Comparison of ENCODE assay signal across 10 cellular contexts in the genomic region with DNA sequence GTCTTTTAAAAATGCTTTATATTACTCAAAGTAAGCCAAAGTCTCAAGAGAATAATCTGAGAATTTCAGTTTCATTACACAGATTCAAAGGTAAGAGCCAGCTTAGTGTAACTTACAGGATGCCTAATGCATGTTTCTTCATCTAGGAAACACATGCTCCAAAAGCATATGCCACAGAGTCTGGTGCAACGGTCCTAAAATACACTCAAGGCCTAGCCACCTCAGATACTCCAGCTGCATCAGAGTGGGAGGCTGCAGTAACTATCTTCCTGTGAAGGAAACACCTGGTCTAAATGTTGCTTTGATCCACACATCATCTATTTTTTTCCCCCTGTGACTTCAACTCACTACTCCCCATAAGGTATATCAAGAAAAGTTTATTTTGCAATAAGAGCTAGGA. TPM values are rescaled to one million over a fixed set of nuclear protein-coding genes. Genes with fewer than 3 reads are reported as not detected.
DNase-seq lines count a peak whose midpoint lies in the region; ATAC-seq and TF ChIP-seq lines count a peak whose summit lies in the region.
"Had no signal": no experiment of that assay in that cellular context is flagged by ENCODE, and none has a peak within 500 bp of the region (broad histone marks: within the 10 kb centered on the region; RNA-seq: fewer than 3 reads in every experiment).

No MANE protein-coding gene starts in this region.

- H3K27ac Mint-ChIP-seq in CD4-positive, CD25-positive, alpha-beta regulatory T cell, result peak overlapping the region; percentile 31 to 77 (median 43)
- H3K27ac Mint-ChIP-seq in endothelial cell (ENCODE audit: unreplicated experiment), result peak overlapping the region; percentile 77

- peak overlapping the region; percentile 28 for H3K4me2 ChIP-seq in DOHH2 (ENCODE audit: low read length)

- H3K36me3 ChIP-seq in CD4-positive, CD25-positive, alpha-beta regulatory T cell (ENCODE audit: control insufficient read depth, insufficient read depth, low read length), result peaks cover 77% of the 10 kb centered on the region
- H3K36me3 ChIP-seq in DOHH2 (ENCODE audit: control insufficient read depth, low read length), result peaks cover 54% of the 10 kb centered on the region

- DNase-seq in CD4-positive, CD25-positive, alpha-beta regulatory T cell, result peak in 1 of 3 donors; percentile 37
- DNase-seq in NCI-H2171 treated with DMSO at 0.1 percent for 48 hours (lab: John Stamatoyannopoulos, UW) (peak; percentile 49), endothelial cell (ENCODE audit: low spot score) (no peak), NCI-H510A treated with DMSO at 0.1 percent for 48 hours (lab: John Stamatoyannopoulos, UW) (no peak)
- DNase-seq: cortex of kidney had no signal

- no peaks in the 10 kb centered on the region for H3K4me1 ChIP-seq in CD4-positive, CD25-positive, alpha-beta regulatory T cell (ENCODE audit: control insufficient read depth, insufficient read depth, low read length, poor library complexity, severe bottlenecking)
- H3K4me1 ChIP-seq in DOHH2 (ENCODE audit: control insufficient read depth, low read length), result peaks cover 23% of the 10 kb centered on the region
- H3K4me1 ChIP-seq: HAP-1 had no signal

- no peaks in the 10 kb centered on the region for H3K79me2 ChIP-seq in DOHH2 (ENCODE audit: control insufficient read depth, low read length)

- no peak overlapping the region for H3K27ac ChIP-seq in CD4-positive, CD25-positive, alpha-beta regulatory T cell (ENCODE audit: insufficient read depth, low read length, poor library complexity, severe bottlenecking)
- 0 out of 2 replicates have a peak overlapping the region, but pooled peaks have one; percentile 4 for H3K27ac ChIP-seq in DOHH2 (ENCODE audit: low read depth, low read length)

- no peak for ATAC-seq in CD4-positive, CD25-positive, alpha-beta regulatory T cell (ENCODE audit: low read depth in 2 of 2)
- ATAC-seq in GM21786 (IDR thresholded peaks at IDR 0.05; ENCODE audit: unreplicated experiment) (no peak), HG02981 (IDR thresholded peaks at IDR 0.05; ENCODE audit: unreplicated experiment) (no peak)

- H3K4me1 Mint-ChIP-seq in CD4-positive, CD25-positive, alpha-beta regulatory T cell, result peaks cover 0 to 28% (median 15%) of the 10 kb centered on the region in 4 donors
- peaks cover 29% of the 10 kb centered on the region for H3K4me1 Mint-ChIP-seq in endothelial cell (ENCODE audit: unreplicated experiment)

- H3K9me3 Mint-ChIP-seq in CD4-positive, CD25-positive, alpha-beta regulatory T cell, result no peaks in the 10 kb centered on the region
- H3K9me3 Mint-ChIP-seq in endothelial cell (ENCODE audit: unreplicated experiment), result no peaks in the 10 kb centered on the region
- H3K9me3 Mint-ChIP-seq: CD14-positive monocyte had no signal

- H3K9me3 ChIP-seq in CD4-positive, CD25-positive, alpha-beta regulatory T cell (ENCODE audit: control insufficient read depth in 2 of 2, low read length in 2 of 2), result no peaks in the 10 kb centered on the region
- H3K9me3 ChIP-seq in DOHH2 (ENCODE audit: control insufficient read depth, insufficient read depth, low read length), result no peaks in the 10 kb centered on the region
- H3K9me3 ChIP-seq: HAP-1 had no signal

- no peaks in the 10 kb centered on the region for H4K20me1 ChIP-seq in DOHH2 (ENCODE audit: control insufficient read depth, insufficient read depth, low read depth, low read length)

- peak overlapping the region in 1 of 4 donors; percentile 58 for H3K4me3 Mint-ChIP-seq in CD4-positive, CD25-positive, alpha-beta regulatory T cell
- H3K4me3 Mint-ChIP-seq in endothelial cell (ENCODE audit: unreplicated experiment), result peak overlapping the region; percentile 35
- H3K4me3 Mint-ChIP-seq: CD14-positive monocyte had no signal

- TF ChIP-seq CTCF in DOHH2 (IDR thresholded peaks at IDR 0.05; ENCODE audit: low read depth, low read length, poor library complexity, severe bottlenecking), result no peak
- no peak for TF ChIP-seq CTCF in endothelial cell (IDR thresholded peaks at IDR 0.05; ENCODE audit: unreplicated experiment)

- no peaks in the 10 kb centered on the region for H3K27me3 ChIP-seq in CD4-positive, CD25-positive, alpha-beta regulatory T cell (ENCODE audit: control insufficient read depth, insufficient read depth, low read length)
- H3K27me3 ChIP-seq in DOHH2 (ENCODE audit: control insufficient read depth, low read length), result no peaks in the 10 kb centered on the region

- no peaks in the 10 kb centered on the region for H3K9me2 ChIP-seq in DOHH2 (replicated peaks; ENCODE audit: control insufficient read depth, low read length)

- H3K27me3 Mint-ChIP-seq in CD4-positive, CD25-positive, alpha-beta regulatory T cell, result no peaks in the 10 kb centered on the region
- H3K27me3 Mint-ChIP-seq in endothelial cell (ENCODE audit: unreplicated experiment), result no peaks in the 10 kb centered on the region

- H3F3A ChIP-seq in DOHH2 (ENCODE audit: control insufficient read depth, insufficient read depth), result no peaks in the 10 kb centered on the region

- H3K36me3 Mint-ChIP-seq in CD4-positive, CD25-positive, alpha-beta regulatory T cell, result peaks cover 44% of the 10 kb centered on the region
- peaks cover 36% of the 10 kb centered on the region for H3K36me3 Mint-ChIP-seq in endothelial cell (ENCODE audit: low read depth, unreplicated experiment)

- no peak overlapping the region for H3K4me3 ChIP-seq in CD4-positive, CD25-positive, alpha-beta regulatory T cell (ENCODE audit: low read depth, low read length)
- H3K4me3 ChIP-seq in DOHH2 (ENCODE audit: low read length), result no peak overlapping the region
- H3K4me3 ChIP-seq: HAP-1 had no signal

RNA-seq across cellular contexts. Expression of a gene that starts 51.6 kb away (rescaled TPM):
- 4.3 TPM for total RNA-seq in CD4-positive, CD25-positive, alpha-beta regulatory T cell
- polyA plus RNA-seq in CD4-positive, CD25-positive, alpha-beta regulatory T cell, result under 1 TPM in 3 of 4 donors, not detected in 1; 0.15 to 0.52 (median 0.38) TPM
- 13.0 TPM for total RNA-seq in endothelial cell (ENCODE audit: unreplicated experiment)
- polyA plus RNA-seq: CD14-positive monocyte had no signal
